Comparison of ENCODE assay signal across 5 cellular contexts in the genomic region with DNA sequence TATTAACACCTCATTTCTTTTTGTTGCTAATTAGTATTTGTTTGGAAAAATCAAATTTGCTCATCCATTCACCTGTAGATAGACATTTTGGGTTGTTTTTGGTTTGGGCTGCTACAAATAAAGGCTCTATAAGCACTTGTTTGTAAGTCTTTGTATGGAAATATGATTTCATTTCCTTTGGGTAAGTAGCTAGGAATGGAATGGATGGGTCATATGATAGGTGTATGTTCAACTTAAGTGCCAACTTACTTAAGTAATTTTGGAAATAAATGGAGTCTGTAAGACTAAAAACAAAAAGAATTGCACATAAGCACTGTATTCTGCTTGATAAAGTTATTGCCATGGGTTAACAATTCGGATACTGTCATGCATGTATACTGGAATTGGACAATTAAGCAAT.
"Had no signal": no experiment of that assay in that cellular context is flagged by ENCODE, and none has a peak within 500 bp of the region (broad histone marks: within the 10 kb centered on the region; RNA-seq: fewer than 3 reads in every experiment).

No MANE protein-coding gene starts in this region.

- H3K36me3 Mint-ChIP-seq: IgD-negative memory B cell had no signal

- H3K4me3 Mint-ChIP-seq: IgD-negative memory B cell had no signal

- H3K4me3 ChIP-seq: K562 had no signal

- ATAC-seq: HepG2, K562 had no signal

- H3K27ac Mint-ChIP-seq: IgD-negative memory B cell had no signal

- H3K4me1 Mint-ChIP-seq: IgD-negative memory B cell had no signal

- DNase-seq: IMR-90 had no signal

- FAIRE-seq: HepG2, HTR-8/SVneo, K562 had no signal
